Comparison of ENCODE assay signal across 27 cellular contexts in genomic region chr22:25032066-25032465, GRCh38.
"Had no signal": no experiment of that assay in that cellular context is flagged by ENCODE, and none has a peak within 500 bp of the region (broad histone marks: within the 10 kb centered on the region; RNA-seq: fewer than 3 reads in every experiment).

No MANE protein-coding gene starts in this region.

- H3K9me3 Mint-ChIP-seq: activated CD4-positive, alpha-beta memory T cell treated with anti-CD3 and anti-CD28 coated beads, Interleukin-2, amount 10 ng/mL, durations not matched to agents 7 days and 5 days; activated CD4-positive, alpha-beta T cell treated with anti-CD3 and anti-CD28 coated beads, Interleukin-2, amount 10 ng/mL, durations not matched to agents 7 days and 5 days; activated naive CD4-positive, alpha-beta T cell treated with anti-CD3 and anti-CD28 coated beads, Interleukin-2, amount 10 ng/mL, durations not matched to agents 7 days and 5 days; activated naive CD4-positive, alpha-beta T cell treated with anti-CD3 and anti-CD28 coated beads, Interleukin-2, amount 50 U/mL, for 72 hours; activated naive CD8-positive, alpha-beta T cell treated with anti-CD3 and anti-CD28 coated beads, Interleukin-2, amount 10 ng/mL, durations not matched to agents 7 days and 5 days; activated T-cell treated with anti-CD3 and anti-CD28 coated beads, Interleukin-2, amount 50 U/mL, for 24 hours; activated T-cell treated with anti-CD3 and anti-CD28 coated beads, Interleukin-2, amount 50 U/mL, for 72 hours; brain; T-helper 2 cell treated with Interferon-gamma antibody and Interleukin-4, amounts not matched to agents 5 μg/mL and 100 μg/mL, for 36 hours had no signal

- H3K27ac ChIP-seq: ascending aorta, colonic mucosa had no signal

- ATAC-seq: activated CD4-positive, alpha-beta T cell treated with anti-CD3 and anti-CD28 coated beads for 36 hours; activated naive CD4-positive, alpha-beta T cell treated with anti-CD3 and anti-CD28 coated beads, Interleukin-2, amount 50 U/mL, for 72 hours; activated T-cell treated with anti-CD3 and anti-CD28 coated beads, Interleukin-2, amount 50 U/mL, for 72 hours; esophagus mucosa; T-helper 17 cell had no signal

- H3K4me3 Mint-ChIP-seq: activated CD4-positive, alpha-beta memory T cell treated with anti-CD3 and anti-CD28 coated beads, Interleukin-2, amount 10 ng/mL, durations not matched to agents 7 days and 5 days; activated CD4-positive, alpha-beta T cell treated with anti-CD3 and anti-CD28 coated beads for 36 hours; activated CD4-positive, alpha-beta T cell treated with anti-CD3 and anti-CD28 coated beads, Interleukin-2, amount 10 ng/mL, durations not matched to agents 7 days and 5 days; activated naive CD4-positive, alpha-beta T cell treated with anti-CD3 and anti-CD28 coated beads, Interleukin-2, amount 10 ng/mL, durations not matched to agents 7 days and 5 days; activated naive CD8-positive, alpha-beta T cell treated with anti-CD3 and anti-CD28 coated beads, Interleukin-2, amount 10 ng/mL, durations not matched to agents 7 days and 5 days; activated T-cell treated with anti-CD3 and anti-CD28 coated beads, Interleukin-2, amount 50 U/mL, for 24 hours; activated T-cell treated with anti-CD3 and anti-CD28 coated beads, Interleukin-2, amount 50 U/mL, for 72 hours; brain; T-helper 17 cell; T-helper 2 cell treated with Interferon-gamma antibody and Interleukin-4, amounts not matched to agents 5 μg/mL and 100 μg/mL, for 36 hours had no signal

- H3K36me3 Mint-ChIP-seq: activated naive CD4-positive, alpha-beta T cell treated with anti-CD3 and anti-CD28 coated beads, Interleukin-2, amount 10 ng/mL, durations not matched to agents 7 days and 5 days; activated naive CD4-positive, alpha-beta T cell treated with anti-CD3 and anti-CD28 coated beads, Interleukin-2, amount 50 U/mL, for 72 hours; activated naive CD8-positive, alpha-beta T cell treated with anti-CD3 and anti-CD28 coated beads, Interleukin-2, amount 10 ng/mL, durations not matched to agents 7 days and 5 days had no signal

- H3K27me3 ChIP-seq: ascending aorta, colonic mucosa had no signal

- H3K9me3 ChIP-seq: ascending aorta, colonic mucosa had no signal

- DNase-seq: activated CD4-positive, alpha-beta memory T cell treated with anti-CD3 and anti-CD28 coated beads, Interleukin-2, amount 10 ng/mL, durations not matched to agents 7 days and 5 days; activated CD4-positive, alpha-beta T cell treated with anti-CD3 and anti-CD28 coated beads for 36 hours; activated CD4-positive, alpha-beta T cell treated with anti-CD3 and anti-CD28 coated beads, Interleukin-2, amount 10 ng/mL, durations not matched to agents 7 days and 5 days; activated CD4-positive, alpha-beta T cell treated with anti-CD3 and anti-CD28 coated beads, Interleukin-2, amount 50 U/mL, for 4 hours; activated CD4-positive, CD25-positive, alpha-beta regulatory T cell; activated CD4-positive, CD25-positive, alpha-beta regulatory T cell treated with anti-CD3 and anti-CD28 coated beads, Interleukin-2, amount 50 U/mL, for 72 hours; activated CD8-positive, alpha-beta memory T cell treated with anti-CD3 and anti-CD28 coated beads, Interleukin-2, amount 50 U/mL, for 48 hours; activated gamma-delta T cell; activated naive CD4-positive, alpha-beta T cell; activated naive CD4-positive, alpha-beta T cell treated with anti-CD3 and anti-CD28 coated beads, Interleukin-2, amount 10 ng/mL, durations not matched to agents 7 days and 5 days; activated naive CD8-positive, alpha-beta T cell treated with anti-CD3 and anti-CD28 coated beads, Interleukin-2, amount 10 ng/mL, durations not matched to agents 7 days and 5 days; activated T-cell treated with anti-CD3 and anti-CD28 coated beads for 4 hours; activated T-cell treated with anti-CD3 and anti-CD28 coated beads, Interleukin-2, amount 50 U/mL, for 24 hours; activated T-cell treated with anti-CD3 and anti-CD28 coated beads, Interleukin-2, amount 50 U/mL, for 72 hours; caudate nucleus; colonic mucosa; effector CD8-positive, alpha-beta T cell; foreskin fibroblast; head of caudate nucleus; T-helper 1 cell; T-helper 17 cell; T1000 had no signal

- H3K27me3 Mint-ChIP-seq: activated CD4-positive, alpha-beta T cell treated with anti-CD3 and anti-CD28 coated beads for 36 hours; activated CD4-positive, alpha-beta T cell treated with anti-CD3 and anti-CD28 coated beads, Interleukin-2, amount 10 ng/mL, durations not matched to agents 7 days and 5 days; brain; T-helper 17 cell had no signal

- H3K27ac Mint-ChIP-seq: activated CD4-positive, alpha-beta memory T cell treated with anti-CD3 and anti-CD28 coated beads, Interleukin-2, amount 10 ng/mL, durations not matched to agents 7 days and 5 days; activated CD4-positive, alpha-beta T cell treated with anti-CD3 and anti-CD28 coated beads for 36 hours; activated CD4-positive, alpha-beta T cell treated with anti-CD3 and anti-CD28 coated beads, Interleukin-2, amount 10 ng/mL, durations not matched to agents 7 days and 5 days; activated naive CD4-positive, alpha-beta T cell treated with anti-CD3 and anti-CD28 coated beads, Interleukin-2, amount 10 ng/mL, durations not matched to agents 7 days and 5 days; activated naive CD4-positive, alpha-beta T cell treated with anti-CD3 and anti-CD28 coated beads, Interleukin-2, amount 50 U/mL, for 72 hours; activated naive CD8-positive, alpha-beta T cell treated with anti-CD3 and anti-CD28 coated beads, Interleukin-2, amount 10 ng/mL, durations not matched to agents 7 days and 5 days; activated T-cell treated with anti-CD3 and anti-CD28 coated beads, Interleukin-2, amount 50 U/mL, for 24 hours; activated T-cell treated with anti-CD3 and anti-CD28 coated beads, Interleukin-2, amount 50 U/mL, for 72 hours; brain; T-helper 17 cell; T-helper 2 cell treated with Interferon-gamma antibody and Interleukin-4, amounts not matched to agents 5 μg/mL and 100 μg/mL, for 36 hours had no signal

- H3K4me1 Mint-ChIP-seq: activated CD4-positive, alpha-beta T cell treated with anti-CD3 and anti-CD28 coated beads for 36 hours; brain had no signal

- H3K4me1 ChIP-seq: ascending aorta, colonic mucosa had no signal
